ENCODE assay signal across 19 cellular contexts in the genomic region with DNA sequence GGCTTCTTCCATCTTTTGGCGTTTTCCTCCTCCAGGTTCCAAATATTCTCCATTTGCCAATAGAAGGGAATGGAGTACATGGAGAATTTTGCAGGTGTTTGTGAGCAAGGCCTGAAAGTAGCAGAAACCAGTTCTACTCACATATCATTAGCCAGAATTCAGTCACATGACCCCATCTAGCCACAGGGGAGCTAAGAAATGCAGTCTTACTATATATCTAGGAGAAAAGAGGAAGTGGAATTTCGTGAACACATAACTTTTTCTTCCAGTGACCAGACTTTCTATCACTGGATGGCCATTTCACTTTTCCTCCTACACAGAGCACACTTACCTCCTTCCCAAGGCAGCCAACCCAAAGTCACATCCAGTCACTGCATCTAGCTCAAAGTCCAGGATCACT. TPM values are rescaled to one million over a fixed set of nuclear protein-coding genes. Genes with fewer than 3 reads are reported as not detected.
DNase-seq lines count a peak whose midpoint lies in the region; ATAC-seq and TF ChIP-seq lines count a peak whose summit lies in the region.
"Had no signal": no experiment of that assay in that cellular context is flagged by ENCODE, and none has a peak within 500 bp of the region (broad histone marks: within the 10 kb centered on the region; RNA-seq: fewer than 3 reads in every experiment).

No MANE protein-coding gene starts in this region.

- H3K36me3 ChIP-seq in heart right ventricle: peaks cover 0 to 76% (median 13%) of the 10 kb centered on the region in 9 donors

- H3K36me3 Mint-ChIP-seq in WTC11: peaks cover 38% of the 10 kb centered on the region
- peaks cover 43% of the 10 kb centered on the region for H3K36me3 Mint-ChIP-seq in activated naive CD8-positive, alpha-beta T cell treated with anti-CD3 and anti-CD28 coated beads for 36 hours

- no peaks in the 10 kb centered on the region for H3K27me3 Mint-ChIP-seq in WTC11 (ENCODE audit: low read depth)
- no peaks in the 10 kb centered on the region for H3K27me3 Mint-ChIP-seq in activated naive CD8-positive, alpha-beta T cell treated with anti-CD3 and anti-CD28 coated beads for 36 hours
- H3K27me3 Mint-ChIP-seq: activated CD8-positive, alpha-beta T cell treated with anti-CD3 and anti-CD28 coated beads for 36 hours; naive thymus-derived CD4-positive, alpha-beta T cell had no signal

- peak; percentile 74 for ATAC-seq in GM19395 (IDR thresholded peaks at IDR 0.05; ENCODE audit: unreplicated experiment)
- peak; percentile 81 for ATAC-seq in HG02938 (IDR thresholded peaks at IDR 0.05; ENCODE audit: unreplicated experiment)
- no peak for ATAC-seq in WTC11
- no peak for ATAC-seq in left colon
- no peak for ATAC-seq in heart right ventricle
- ATAC-seq: activated CD8-positive, alpha-beta T cell treated with anti-CD3 and anti-CD28 coated beads for 36 hours; GM23338; naive thymus-derived CD4-positive, alpha-beta T cell had no signal

- intact Hi-C loops in left colon (cut with DNase I, micrococcal nuclease): no loop called here
- intact Hi-C loops in heart right ventricle (cut with DNase I): no loop called here

- CTCF ChIA-PET in WTC11 (lab: Charles Lee): no interaction called here

- no peaks in the 10 kb centered on the region for H3K27me3 ChIP-seq in heart right ventricle
- H3K27me3 ChIP-seq: cardiac muscle cell, esophagus squamous epithelium had no signal

- no peak for TF ChIP-seq CTCF in WTC11 (IDR thresholded peaks at IDR 0.05)
- no peak for TF ChIP-seq CTCF in heart right ventricle (IDR thresholded peaks at IDR 0.05)
- no peak for TF ChIP-seq CTCF in GM10266 (IDR thresholded peaks at IDR 0.05; ENCODE audit: control insufficient read depth, insufficient read depth, low read depth, missing control alignments)

- H3K4me1 ChIP-seq in heart right ventricle: no peaks in the 10 kb centered on the region
- H3K4me1 ChIP-seq: esophagus squamous epithelium had no signal

- H3K9me3 ChIP-seq in heart right ventricle: no peaks in the 10 kb centered on the region
- H3K9me3 ChIP-seq: esophagus squamous epithelium had no signal

- DNase-seq in Kasumi-1 (lab: John Stamatoyannopoulos, UW) (peak; percentile 53 to 63), WTC11 (ENCODE audit: low spot score) (no peak), left colon (no peak), heart right ventricle (no peak), GM10266 (ENCODE audit: extremely low spot score) (no peak)
- DNase-seq in activated naive CD8-positive, alpha-beta T cell treated with anti-CD3 and anti-CD28 coated beads for 36 hours: no peak
- DNase-seq: activated CD8-positive, alpha-beta T cell treated with anti-CD3 and anti-CD28 coated beads for 36 hours; COR-L47; esophagus squamous epithelium; naive thymus-derived CD4-positive, alpha-beta T cell; NCI-H1694; NCI-H2227 treated with DMSO at 0.1 percent for 48 hours; posterior cingulate gyrus; trophoblast cell had no signal

- no peak overlapping the region for H3K27ac ChIP-seq in heart right ventricle
- H3K27ac ChIP-seq: cardiac muscle cell, esophagus squamous epithelium had no signal

- H3K4me1 Mint-ChIP-seq in WTC11: peaks cover 8% of the 10 kb centered on the region
- H3K4me1 Mint-ChIP-seq in activated naive CD8-positive, alpha-beta T cell treated with anti-CD3 and anti-CD28 coated beads for 36 hours: peaks cover 11% of the 10 kb centered on the region

- peak overlapping the region; percentile 68; the same call in 1 of the 2 replicates for H3K27ac Mint-ChIP-seq in WTC11
- H3K27ac Mint-ChIP-seq in activated naive CD8-positive, alpha-beta T cell treated with anti-CD3 and anti-CD28 coated beads for 36 hours: no peak overlapping the region
- H3K27ac Mint-ChIP-seq: activated CD8-positive, alpha-beta T cell treated with anti-CD3 and anti-CD28 coated beads for 36 hours; GM23338; naive thymus-derived CD4-positive, alpha-beta T cell had no signal

- H3K4me3 Mint-ChIP-seq in WTC11: no peak overlapping the region
- no peak overlapping the region for H3K4me3 Mint-ChIP-seq in activated naive CD8-positive, alpha-beta T cell treated with anti-CD3 and anti-CD28 coated beads for 36 hours
- H3K4me3 Mint-ChIP-seq: activated CD8-positive, alpha-beta T cell treated with anti-CD3 and anti-CD28 coated beads for 36 hours; GM23338; naive thymus-derived CD4-positive, alpha-beta T cell had no signal

- WGBS in heart right ventricle, 2 donors: 88 to 91% methylated on average over 2 of the region's 2 CpGs

- POLR2A ChIA-PET in WTC11 (lab: Charles Lee): no interaction called here

- H3K9me3 Mint-ChIP-seq in WTC11: no peaks in the 10 kb centered on the region
- H3K9me3 Mint-ChIP-seq in activated naive CD8-positive, alpha-beta T cell treated with anti-CD3 and anti-CD28 coated beads for 36 hours: no peaks in the 10 kb centered on the region
- H3K9me3 Mint-ChIP-seq: GM23338; naive thymus-derived CD4-positive, alpha-beta T cell had no signal

- no peak overlapping the region for H3K4me3 ChIP-seq in heart right ventricle
- H3K4me3 ChIP-seq: cardiac muscle cell, esophagus squamous epithelium, GM23338, lung had no signal

TF ChIP-seq in WTC11, 78 proteins besides CTCF, POLR2A, EP300 and RAD21:
- TF ChIP-seq TEAD1 (CRISPR knock-in tag; IDR thresholded peaks at IDR 0.05) (no peak), USF1 (CRISPR knock-in tag; IDR thresholded peaks at IDR 0.05) (no peak), NR3C1 (CRISPR knock-in tag; conservative IDR thresholded peaks at IDR 0.05; ENCODE audit: low read depth) (no peak), ZNF671 (CRISPR knock-in tag; IDR thresholded peaks at IDR 0.05) (no peak), KAT7 (CRISPR knock-in tag; IDR thresholded peaks at IDR 0.05; ENCODE audit: borderline replicate concordance) (no peak), TEAD4 (CRISPR knock-in tag; IDR thresholded peaks at IDR 0.05) (no peak), NFATC4 (CRISPR knock-in tag; IDR thresholded peaks at IDR 0.05) (no peak), ZNF232 (CRISPR knock-in tag; IDR thresholded peaks at IDR 0.05) (no peak), NFYB (CRISPR knock-in tag; conservative IDR thresholded peaks at IDR 0.05; ENCODE audit: low read depth) (no peak)
- TF ChIP-seq, protein P1, sequence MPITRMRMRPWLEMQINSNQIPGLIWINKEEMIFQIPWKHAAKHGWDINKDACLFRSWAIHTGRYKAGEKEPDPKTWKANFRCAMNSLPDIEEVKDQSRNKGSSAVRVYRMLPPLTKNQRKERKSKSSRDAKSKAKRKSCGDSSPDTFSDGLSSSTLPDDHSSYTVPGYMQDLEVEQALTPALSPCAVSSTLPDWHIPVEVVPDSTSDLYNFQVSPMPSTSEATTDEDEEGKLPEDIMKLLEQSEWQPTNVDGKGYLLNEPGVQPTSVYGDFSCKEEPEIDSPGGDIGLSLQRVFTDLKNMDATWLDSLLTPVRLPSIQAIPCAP (CRISPR knock-in tag; IDR thresholded peaks at IDR 0.05): no peak
- TF ChIP-seq, protein P2, sequence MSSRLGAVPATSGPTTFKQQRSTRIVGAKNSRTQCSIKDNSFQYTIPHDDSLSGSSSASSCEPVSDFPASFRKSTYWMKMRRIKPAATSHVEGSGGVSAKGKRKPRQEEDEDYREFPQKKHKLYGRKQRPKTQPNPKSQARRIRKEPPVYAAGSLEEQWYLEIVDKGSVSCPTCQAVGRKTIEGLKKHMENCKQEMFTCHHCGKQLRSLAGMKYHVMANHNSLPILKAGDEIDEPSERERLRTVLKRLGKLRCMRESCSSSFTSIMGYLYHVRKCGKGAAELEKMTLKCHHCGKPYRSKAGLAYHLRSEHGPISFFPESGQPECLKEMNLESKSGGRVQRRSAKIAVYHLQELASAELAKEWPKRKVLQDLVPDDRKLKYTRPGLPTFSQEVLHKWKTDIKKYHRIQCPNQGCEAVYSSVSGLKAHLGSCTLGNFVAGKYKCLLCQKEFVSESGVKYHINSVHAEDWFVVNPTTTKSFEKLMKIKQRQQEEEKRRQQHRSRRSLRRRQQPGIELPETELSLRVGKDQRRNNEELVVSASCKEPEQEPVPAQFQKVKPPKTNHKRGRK (CRISPR knock-in tag; IDR thresholded peaks at IDR 0.05; ENCODE audit: borderline replicate concordance): no peak

RNA-seq across cellular contexts. Expression of gene LOX, which starts 55.1 kb away (rescaled TPM):
- total RNA-seq in WTC11 (2021): 1.3 to 2.8 TPM (median 2.2 TPM) in 3 replicates
- total RNA-seq in activated naive CD8-positive, alpha-beta T cell treated with anti-CD3 and anti-CD28 coated beads for 36 hours: not detected
- 1 to 10 TPM; 2.4 to 7.5 TPM for total RNA-seq in left colon
- 10 to 100 TPM in 1 of 10 donors, 1 to 10 TPM in 9; 2.6 to 34.7 (median 3.9) TPM for total RNA-seq in heart right ventricle
- 1 to 10 TPM; 1.5 to 2.8 TPM for polyA plus RNA-seq in heart right ventricle
- total RNA-seq: activated CD8-positive, alpha-beta T cell treated with anti-CD3 and anti-CD28 coated beads for 36 hours; naive thymus-derived CD4-positive, alpha-beta T cell had no signal

Comparison
In these comparisons a context has a peak if more than half of its experiments do, and no peak if none do; other contexts are left out.
1. ATAC-seq: peak in GM19395 (single experiment) and HG02938 (single experiment); none in WTC11 (single experiment), left colon (single experiment) and heart right ventricle (0 of 8).
2. DNase-seq: peak in Kasumi-1 (2 of 2); none in WTC11 (single experiment), activated naive CD8-positive, alpha-beta T cell treated with anti-CD3 and anti-CD28 coated beads for 36 hours (single experiment), left colon (0 of 2), heart right ventricle (0 of 2) and GM10266 (single experiment).